Comparison of ENCODE assay signal across 8 cellular contexts in genomic region chr17:19724501-19725420, GRCh38. TPM values are rescaled to one million over a fixed set of nuclear protein-coding genes. Genes with fewer than 3 reads are reported as not detected.
DNase-seq lines count a peak whose midpoint lies in the region; ATAC-seq lines count a peak whose summit lies in the region.

No MANE protein-coding gene starts in this region.

- peaks cover 0 to under 1% (median 0%) of the 10 kb centered on the region in 7 donors for H3K9me3 Mint-ChIP-seq in CD4-positive, CD25-positive, alpha-beta regulatory T cell
- no peaks in the 10 kb centered on the region for H3K9me3 Mint-ChIP-seq in dendritic cell treated with granulocyte-macrophage colony-stimulating factor and Interleukin-4, amounts not matched to agents 40 ng/mL and 50 ng/mL, for 4 days

- H3K4ac ChIP-seq in neuronal stem cell (ENCODE audit: low read length): no peak overlapping the region

- peak; percentile 68 to 81 for ATAC-seq in CD4-positive, CD25-positive, alpha-beta regulatory T cell (ENCODE audit: low read depth in 2 of 2)
- ATAC-seq in activated CD4-positive, CD25-positive, alpha-beta regulatory T cell treated with anti-CD3 and anti-CD28 coated beads, Interleukin-2, amount 50 U/mL, for 24 hours: peak; percentile 78 to 82
- no peak for ATAC-seq in HG02610 (IDR thresholded peaks at IDR 0.05; ENCODE audit: unreplicated experiment)

- peak overlapping the region; percentile 37 for H3K4me3 ChIP-seq in CD4-positive, CD25-positive, alpha-beta regulatory T cell (ENCODE audit: low read depth, low read length)
- H3K4me3 ChIP-seq in neuronal stem cell (ENCODE audit: low read length in 2 of 2) (no peak overlapping the region), subcutaneous abdominal adipose tissue (ENCODE audit: low read depth in 1 of 5, low read length in 5 of 5) (peak overlapping the region; percentile 19 to 52 (median 44))

- H3K14ac ChIP-seq in neuronal stem cell (ENCODE audit: low read length): no peak overlapping the region

- no peaks in the 10 kb centered on the region for H3K27me3 Mint-ChIP-seq in CD4-positive, CD25-positive, alpha-beta regulatory T cell
- H3K27me3 Mint-ChIP-seq in dendritic cell treated with granulocyte-macrophage colony-stimulating factor and Interleukin-4, amounts not matched to agents 40 ng/mL and 50 ng/mL, for 4 days: peaks cover 4% of the 10 kb centered on the region

- H3K9me3 ChIP-seq in CD4-positive, CD25-positive, alpha-beta regulatory T cell (ENCODE audit: control insufficient read depth in 2 of 2, low read length in 2 of 2): no peaks in the 10 kb centered on the region
- no peaks in the 10 kb centered on the region for H3K9me3 ChIP-seq in neuronal stem cell (replicated peaks in 1 of 2; ENCODE audit: control insufficient read depth in 2 of 2, insufficient read depth in 1 of 2, low read depth in 1 of 2, low read length in 2 of 2)
- H3K9me3 ChIP-seq in subcutaneous abdominal adipose tissue (ENCODE audit: control insufficient read depth in 5 of 5, low read length in 5 of 5): no peaks in the 10 kb centered on the region

- no peak overlapping the region for H3K23ac ChIP-seq in neuronal stem cell (ENCODE audit: low read depth, low read length, poor library complexity)

- no peak overlapping the region for H3K9ac ChIP-seq in neuronal stem cell (ENCODE audit: low read depth, low read length, poor library complexity)
- peak overlapping the region in 2 of 5 donors; percentile 16 to 58 for H3K9ac ChIP-seq in subcutaneous abdominal adipose tissue (ENCODE audit: low read length in 5 of 5)

- no peak overlapping the region for H4K8ac ChIP-seq in neuronal stem cell (ENCODE audit: low read depth, low read length)

- H3K36me3 Mint-ChIP-seq in CD4-positive, CD25-positive, alpha-beta regulatory T cell: no peaks in the 10 kb centered on the region
- no peaks in the 10 kb centered on the region for H3K36me3 Mint-ChIP-seq in dendritic cell treated with granulocyte-macrophage colony-stimulating factor and Interleukin-4, amounts not matched to agents 40 ng/mL and 50 ng/mL, for 4 days (ENCODE audit: low read depth)

- H4K91ac ChIP-seq in neuronal stem cell (ENCODE audit: low read depth, low read length, poor library complexity): no peak overlapping the region

- peak overlapping the region; percentile 87 for H2AK5ac ChIP-seq in neuronal stem cell (ENCODE audit: low read depth, low read length)

- H2BK120ac ChIP-seq in neuronal stem cell (ENCODE audit: low read depth, low read length): peak overlapping the region; percentile 28

- no peak overlapping the region for H2BK15ac ChIP-seq in neuronal stem cell (ENCODE audit: low read length)

- WGBS in neuronal stem cell (ENCODE audit: extremely low coverage in 2 of 2, insufficient read length in 2 of 2, insufficient replicate concordance in 1 of 2), 2 donors: no CpG with 5 or more reads among the region's 55 CpGs

- H2AFZ ChIP-seq in neuronal stem cell (ENCODE audit: low read length): no peak overlapping the region

- peak overlapping the region; percentile 28 for H3K18ac ChIP-seq in neuronal stem cell (ENCODE audit: low read length)

- no peak overlapping the region for H2BK12ac ChIP-seq in neuronal stem cell (ENCODE audit: low read length)

- DNase-seq in CD4-positive, CD25-positive, alpha-beta regulatory T cell: peak; percentile 11 to 88 (median 37)
- DNase-seq in neuronal stem cell (ENCODE audit: low spot score) (no peak), DMS79 (lab: John Stamatoyannopoulos, UW) (no peak)
- no peak for DNase-seq in effector CD4-positive, alpha-beta T cell

- H3K4me3 Mint-ChIP-seq in CD4-positive, CD25-positive, alpha-beta regulatory T cell: peak overlapping the region; percentile 76 to 92 (median 80)
- H3K4me3 Mint-ChIP-seq in dendritic cell treated with granulocyte-macrophage colony-stimulating factor and Interleukin-4, amounts not matched to agents 40 ng/mL and 50 ng/mL, for 4 days: peak overlapping the region; percentile 57

- H3K36me3 ChIP-seq in CD4-positive, CD25-positive, alpha-beta regulatory T cell (ENCODE audit: control insufficient read depth, insufficient read depth, low read length): no peaks in the 10 kb centered on the region
- H3K36me3 ChIP-seq in neuronal stem cell (replicated peaks in 1 of 2; ENCODE audit: control insufficient read depth in 2 of 2, insufficient read depth in 2 of 2, low read length in 2 of 2) (no peaks in the 10 kb centered on the region), subcutaneous abdominal adipose tissue (ENCODE audit: control insufficient read depth in 5 of 5, insufficient read depth in 5 of 5, low read length in 5 of 5) (no peaks in the 10 kb centered on the region)

- H3K4me1 ChIP-seq in CD4-positive, CD25-positive, alpha-beta regulatory T cell (ENCODE audit: control insufficient read depth, insufficient read depth, low read length, poor library complexity, severe bottlenecking): peaks cover 18% of the 10 kb centered on the region
- H3K4me1 ChIP-seq in neuronal stem cell (ENCODE audit: control insufficient read depth in 2 of 2, insufficient read depth in 1 of 2, low read depth in 1 of 2, low read length in 2 of 2) (peaks cover 0 to 8% of the 10 kb centered on the region in 2 donors), subcutaneous abdominal adipose tissue (ENCODE audit: control insufficient read depth in 5 of 5, insufficient read depth in 5 of 5, low read length in 5 of 5) (peaks cover 19 to 53% (median 48%) of the 10 kb centered on the region in 5 donors)

- H3K4me2 ChIP-seq in neuronal stem cell (ENCODE audit: insufficient read depth, low read length, poor library complexity, severe bottlenecking): no peak overlapping the region

- intact Hi-C loops in dendritic cell treated with granulocyte-macrophage colony-stimulating factor and Interleukin-4, amounts not matched to agents 40 ng/mL and 50 ng/mL, for 4 days (cut with micrococcal nuclease): no loop called here

- no peaks in the 10 kb centered on the region for H3K27me3 ChIP-seq in CD4-positive, CD25-positive, alpha-beta regulatory T cell (ENCODE audit: control insufficient read depth, insufficient read depth, low read length)
- H3K27me3 ChIP-seq in neuronal stem cell (ENCODE audit: control insufficient read depth in 3 of 3, insufficient read depth in 3 of 3, low read depth in 1 of 3, low read length in 3 of 3) (peaks cover 0 to 3% (median 0%) of the 10 kb centered on the region in 3 experiments), subcutaneous abdominal adipose tissue (ENCODE audit: control insufficient read depth in 5 of 5, insufficient read depth in 4 of 5, low read length in 5 of 5) (no peaks in the 10 kb centered on the region)

- peaks cover 17 to 51% (median 30%) of the 10 kb centered on the region in 4 donors for H3K4me1 Mint-ChIP-seq in CD4-positive, CD25-positive, alpha-beta regulatory T cell
- H3K4me1 Mint-ChIP-seq in dendritic cell treated with granulocyte-macrophage colony-stimulating factor and Interleukin-4, amounts not matched to agents 40 ng/mL and 50 ng/mL, for 4 days (ENCODE audit: low read depth): peaks cover 58% of the 10 kb centered on the region

- peak overlapping the region; percentile 59 for H3K27ac ChIP-seq in CD4-positive, CD25-positive, alpha-beta regulatory T cell (ENCODE audit: insufficient read depth, low read length, poor library complexity, severe bottlenecking)
- H3K27ac ChIP-seq in neuronal stem cell (replicated peaks; ENCODE audit: low read length) (no peak overlapping the region), subcutaneous abdominal adipose tissue (ENCODE audit: low read depth, low read length) (peak overlapping the region; percentile 30)

- peak overlapping the region; percentile 4 for H2BK5ac ChIP-seq in neuronal stem cell (ENCODE audit: low read length)

- H3K27ac Mint-ChIP-seq in CD4-positive, CD25-positive, alpha-beta regulatory T cell: peak overlapping the region; percentile 56 to 95 (median 90)
- H3K27ac Mint-ChIP-seq in dendritic cell treated with granulocyte-macrophage colony-stimulating factor and Interleukin-4, amounts not matched to agents 40 ng/mL and 50 ng/mL, for 4 days: peak overlapping the region; percentile 87

- no peaks in the 10 kb centered on the region for H3K79me1 ChIP-seq in neuronal stem cell (ENCODE audit: low read depth, low read length)

RNA-seq across cellular contexts. Expression of gene SLC47A2, which starts 8.4 kb away (rescaled TPM):
- not detected for total RNA-seq in CD4-positive, CD25-positive, alpha-beta regulatory T cell
- not detected for polyA plus RNA-seq in CD4-positive, CD25-positive, alpha-beta regulatory T cell
- polyA plus RNA-seq in neuronal stem cell (2013, experiment 1 of 2): 0.14 TPM
- 0.12 TPM for polyA plus RNA-seq in neuronal stem cell (2013, experiment 2 of 2)

RNA-seq across cellular contexts. Expression of gene ALDH3A1, which starts 23.3 kb away (rescaled TPM):
- not detected for total RNA-seq in CD4-positive, CD25-positive, alpha-beta regulatory T cell
- under 1 TPM in 1 of 4 donors, not detected in 3; 0.14 TPM for polyA plus RNA-seq in CD4-positive, CD25-positive, alpha-beta regulatory T cell
- polyA plus RNA-seq in neuronal stem cell (2013, experiment 1 of 2): 0.17 TPM
- polyA plus RNA-seq in neuronal stem cell (2013, experiment 2 of 2): 0.40 TPM

Comparison
In these comparisons a context has a peak if more than half of its experiments do, and no peak if none do; other contexts are left out.
1. DNase-seq: peak in CD4-positive, CD25-positive, alpha-beta regulatory T cell (3 of 3); none in neuronal stem cell (single experiment), DMS79 (single experiment) and effector CD4-positive, alpha-beta T cell (single experiment).
2. H3K4me3 ChIP-seq: peak in CD4-positive, CD25-positive, alpha-beta regulatory T cell (single experiment) and subcutaneous abdominal adipose tissue (5 of 5); none in neuronal stem cell (0 of 2).